Comparison of ENCODE assay signal across 1 cellular context in genomic region chr2:222920657-222921186, GRCh38.
TF ChIP-seq lines count a peak whose summit lies in the region.

No MANE protein-coding gene starts in this region.

TF ChIP-seq in WTC11, 78 proteins besides CTCF, POLR2A, EP300 and RAD21 (continued from another document):
- TF ChIP-seq, protein P1, sequence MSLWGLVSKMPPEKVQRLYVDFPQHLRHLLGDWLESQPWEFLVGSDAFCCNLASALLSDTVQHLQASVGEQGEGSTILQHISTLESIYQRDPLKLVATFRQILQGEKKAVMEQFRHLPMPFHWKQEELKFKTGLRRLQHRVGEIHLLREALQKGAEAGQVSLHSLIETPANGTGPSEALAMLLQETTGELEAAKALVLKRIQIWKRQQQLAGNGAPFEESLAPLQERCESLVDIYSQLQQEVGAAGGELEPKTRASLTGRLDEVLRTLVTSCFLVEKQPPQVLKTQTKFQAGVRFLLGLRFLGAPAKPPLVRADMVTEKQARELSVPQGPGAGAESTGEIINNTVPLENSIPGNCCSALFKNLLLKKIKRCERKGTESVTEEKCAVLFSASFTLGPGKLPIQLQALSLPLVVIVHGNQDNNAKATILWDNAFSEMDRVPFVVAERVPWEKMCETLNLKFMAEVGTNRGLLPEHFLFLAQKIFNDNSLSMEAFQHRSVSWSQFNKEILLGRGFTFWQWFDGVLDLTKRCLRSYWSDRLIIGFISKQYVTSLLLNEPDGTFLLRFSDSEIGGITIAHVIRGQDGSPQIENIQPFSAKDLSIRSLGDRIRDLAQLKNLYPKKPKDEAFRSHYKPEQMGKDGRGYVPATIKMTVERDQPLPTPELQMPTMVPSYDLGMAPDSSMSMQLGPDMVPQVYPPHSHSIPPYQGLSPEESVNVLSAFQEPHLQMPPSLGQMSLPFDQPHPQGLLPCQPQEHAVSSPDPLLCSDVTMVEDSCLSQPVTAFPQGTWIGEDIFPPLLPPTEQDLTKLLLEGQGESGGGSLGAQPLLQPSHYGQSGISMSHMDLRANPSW (CRISPR knock-in tag; conservative IDR thresholded peaks at IDR 0.05; ENCODE audit: low read depth): no peak
- TF ChIP-seq, protein P2, sequence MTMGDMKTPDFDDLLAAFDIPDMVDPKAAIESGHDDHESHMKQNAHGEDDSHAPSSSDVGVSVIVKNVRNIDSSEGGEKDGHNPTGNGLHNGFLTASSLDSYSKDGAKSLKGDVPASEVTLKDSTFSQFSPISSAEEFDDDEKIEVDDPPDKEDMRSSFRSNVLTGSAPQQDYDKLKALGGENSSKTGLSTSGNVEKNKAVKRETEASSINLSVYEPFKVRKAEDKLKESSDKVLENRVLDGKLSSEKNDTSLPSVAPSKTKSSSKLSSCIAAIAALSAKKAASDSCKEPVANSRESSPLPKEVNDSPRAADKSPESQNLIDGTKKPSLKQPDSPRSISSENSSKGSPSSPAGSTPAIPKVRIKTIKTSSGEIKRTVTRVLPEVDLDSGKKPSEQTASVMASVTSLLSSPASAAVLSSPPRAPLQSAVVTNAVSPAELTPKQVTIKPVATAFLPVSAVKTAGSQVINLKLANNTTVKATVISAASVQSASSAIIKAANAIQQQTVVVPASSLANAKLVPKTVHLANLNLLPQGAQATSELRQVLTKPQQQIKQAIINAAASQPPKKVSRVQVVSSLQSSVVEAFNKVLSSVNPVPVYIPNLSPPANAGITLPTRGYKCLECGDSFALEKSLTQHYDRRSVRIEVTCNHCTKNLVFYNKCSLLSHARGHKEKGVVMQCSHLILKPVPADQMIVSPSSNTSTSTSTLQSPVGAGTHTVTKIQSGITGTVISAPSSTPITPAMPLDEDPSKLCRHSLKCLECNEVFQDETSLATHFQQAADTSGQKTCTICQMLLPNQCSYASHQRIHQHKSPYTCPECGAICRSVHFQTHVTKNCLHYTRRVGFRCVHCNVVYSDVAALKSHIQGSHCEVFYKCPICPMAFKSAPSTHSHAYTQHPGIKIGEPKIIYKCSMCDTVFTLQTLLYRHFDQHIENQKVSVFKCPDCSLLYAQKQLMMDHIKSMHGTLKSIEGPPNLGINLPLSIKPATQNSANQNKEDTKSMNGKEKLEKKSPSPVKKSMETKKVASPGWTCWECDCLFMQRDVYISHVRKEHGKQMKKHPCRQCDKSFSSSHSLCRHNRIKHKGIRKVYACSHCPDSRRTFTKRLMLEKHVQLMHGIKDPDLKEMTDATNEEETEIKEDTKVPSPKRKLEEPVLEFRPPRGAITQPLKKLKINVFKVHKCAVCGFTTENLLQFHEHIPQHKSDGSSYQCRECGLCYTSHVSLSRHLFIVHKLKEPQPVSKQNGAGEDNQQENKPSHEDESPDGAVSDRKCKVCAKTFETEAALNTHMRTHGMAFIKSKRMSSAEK (CRISPR knock-in tag; IDR thresholded peaks at IDR 0.05; ENCODE audit: borderline replicate concordance): no peak
- TF ChIP-seq GABPB1 (CRISPR knock-in tag; IDR thresholded peaks at IDR 0.05): no peak
- TF ChIP-seq CDX4 (CRISPR knock-in tag; IDR thresholded peaks at IDR 0.05; ENCODE audit: borderline replicate concordance): no peak
- TF ChIP-seq ZNF138 (CRISPR knock-in tag; conservative IDR thresholded peaks at IDR 0.05): no peak
- no peak for TF ChIP-seq RELA (CRISPR knock-in tag; IDR thresholded peaks at IDR 0.05; ENCODE audit: borderline replicate concordance)
- TF ChIP-seq NFYB (CRISPR knock-in tag; conservative IDR thresholded peaks at IDR 0.05; ENCODE audit: low read depth): no peak
- no peak for TF ChIP-seq SP1 (CRISPR knock-in tag; conservative IDR thresholded peaks at IDR 0.05)
